16 cellular contexts compared by ENCODE assay signal in genomic region chr2:142189506-142189905, GRCh38. TPM values are rescaled to one million over a fixed set of nuclear protein-coding genes. Genes with fewer than 3 reads are reported as not detected.
DNase-seq lines count a peak whose midpoint lies in the region; ATAC-seq, FAIRE-seq and TF ChIP-seq lines count a peak whose summit lies in the region.
"Had no signal": no experiment of that assay in that cellular context is flagged by ENCODE, and none has a peak within 500 bp of the region (broad histone marks: within the 10 kb centered on the region; RNA-seq: fewer than 3 reads in every experiment).

No MANE protein-coding gene starts in this region.

- no peak overlapping the region for H3K4me3 Mint-ChIP-seq in activated naive CD4-positive, alpha-beta T cell treated with anti-CD3 and anti-CD28 coated beads for 36 hours
- H3K4me3 Mint-ChIP-seq: CD4-positive, alpha-beta memory T cell had no signal

- no peaks in the 10 kb centered on the region for H3K9me3 ChIP-seq in SJSA1 (replicated peaks)
- H3K9me3 ChIP-seq: BE2C had no signal

- no peaks in the 10 kb centered on the region for H3K36me3 ChIP-seq in SJSA1
- H3K36me3 ChIP-seq: BE2C had no signal

- H3K27ac Mint-ChIP-seq in activated naive CD4-positive, alpha-beta T cell treated with anti-CD3 and anti-CD28 coated beads for 36 hours = no peak overlapping the region
- H3K27ac Mint-ChIP-seq: CD4-positive, alpha-beta memory T cell had no signal

- no peaks in the 10 kb centered on the region for H3K36me3 Mint-ChIP-seq in activated naive CD4-positive, alpha-beta T cell treated with anti-CD3 and anti-CD28 coated beads for 36 hours (ENCODE audit: low read depth)
- H3K36me3 Mint-ChIP-seq: CD4-positive, alpha-beta memory T cell had no signal

- ATAC-seq in HG03432 (IDR thresholded peaks at IDR 0.05; ENCODE audit: unreplicated experiment) = no peak
- ATAC-seq: HCT116 had no signal

- H3K4me1 Mint-ChIP-seq in activated naive CD4-positive, alpha-beta T cell treated with anti-CD3 and anti-CD28 coated beads for 36 hours (ENCODE audit: low read depth) = no peaks in the 10 kb centered on the region
- H3K4me1 Mint-ChIP-seq: CD4-positive, alpha-beta memory T cell had no signal

- CTCF ChIA-PET in activated naive CD4-positive, alpha-beta T cell treated with anti-CD3 and anti-CD28 coated beads for 36 hours (lab: Charles Lee) = no interaction called here

- H3K4me3 ChIP-seq in SJSA1 = no peak overlapping the region
- no peak overlapping the region for H3K4me3 ChIP-seq in choroid plexus epithelial cell (ENCODE audit: low read depth, low read length)

- peaks cover 5% of the 10 kb centered on the region for H3K9me3 Mint-ChIP-seq in activated naive CD4-positive, alpha-beta T cell treated with anti-CD3 and anti-CD28 coated beads for 36 hours

- no peak for TF ChIP-seq POLR2A in H54 (IDR thresholded peaks at IDR 0.05; ENCODE audit: low read depth, low read length)

- no peaks in the 10 kb centered on the region for H3K27me3 ChIP-seq in SJSA1 (replicated peaks)
- H3K27me3 ChIP-seq: BE2C had no signal

- DNase-seq in H54 (ENCODE audit: insufficient read length, low spot score) (no peak), SJSA1 (ENCODE audit: low read depth in 1 of 2, low spot score in 2 of 2) (peak in 1 of 2 experiments; percentile 39), choroid plexus epithelial cell (ENCODE audit: low read depth) (peak; percentile 49), NCI-H146 treated with DMSO at 0.1 percent for 48 hours (lab: John Stamatoyannopoulos, UW; ENCODE audit: unreplicated experiment) (no peak)
- no peak for DNase-seq in activated naive CD4-positive, alpha-beta T cell treated with anti-CD3 and anti-CD28 coated beads for 36 hours
- no peak for DNase-seq in activated CD4-positive, alpha-beta T cell treated with anti-CD3 and anti-CD28 coated beads, Interleukin-2, amount 50 U/mL, for 4 hours
- DNase-seq: BE2C; CD4-positive, alpha-beta memory T cell; DMS79; EL; GDM1 had no signal

- peak overlapping the region; percentile 49 for H3K27ac ChIP-seq in SJSA1
- H3K27ac ChIP-seq: C4-2B had no signal

- no peaks in the 10 kb centered on the region for H3K27me3 Mint-ChIP-seq in activated naive CD4-positive, alpha-beta T cell treated with anti-CD3 and anti-CD28 coated beads for 36 hours (ENCODE audit: low read depth)
- H3K27me3 Mint-ChIP-seq: CD4-positive, alpha-beta memory T cell had no signal

- no peak for TF ChIP-seq CTCF in choroid plexus epithelial cell (conservative IDR thresholded peaks at IDR 0.05; ENCODE audit: low read depth, low read length)

- peak; percentile 15 for FAIRE-seq in H54 (lab: Jason Lieb, UNC)
- FAIRE-seq: A204.1, H1 had no signal

- intact Hi-C loops in activated naive CD4-positive, alpha-beta T cell treated with anti-CD3 and anti-CD28 coated beads for 36 hours (cut with micrococcal nuclease) = no loop called here

- H3K4me1 ChIP-seq in SJSA1 (replicated peaks) = peaks cover 47% of the 10 kb centered on the region
- H3K4me1 ChIP-seq: BE2C had no signal

RNA-seq across cellular contexts. Expression of gene LRP1B, which starts 58.7 kb away (rescaled TPM):
- 0.08 TPM in 1 of 2 replicates, not detected in the other for total RNA-seq in SJSA1 (2014; rRNA removed; shearing (Covaris generic))
- total RNA-seq in activated naive CD4-positive, alpha-beta T cell treated with anti-CD3 and anti-CD28 coated beads for 36 hours = not detected
- total RNA-seq: CD4-positive, alpha-beta memory T cell; H1 had no signal
